ENCODE assay signal across 8 cellular contexts in the genomic region with DNA sequence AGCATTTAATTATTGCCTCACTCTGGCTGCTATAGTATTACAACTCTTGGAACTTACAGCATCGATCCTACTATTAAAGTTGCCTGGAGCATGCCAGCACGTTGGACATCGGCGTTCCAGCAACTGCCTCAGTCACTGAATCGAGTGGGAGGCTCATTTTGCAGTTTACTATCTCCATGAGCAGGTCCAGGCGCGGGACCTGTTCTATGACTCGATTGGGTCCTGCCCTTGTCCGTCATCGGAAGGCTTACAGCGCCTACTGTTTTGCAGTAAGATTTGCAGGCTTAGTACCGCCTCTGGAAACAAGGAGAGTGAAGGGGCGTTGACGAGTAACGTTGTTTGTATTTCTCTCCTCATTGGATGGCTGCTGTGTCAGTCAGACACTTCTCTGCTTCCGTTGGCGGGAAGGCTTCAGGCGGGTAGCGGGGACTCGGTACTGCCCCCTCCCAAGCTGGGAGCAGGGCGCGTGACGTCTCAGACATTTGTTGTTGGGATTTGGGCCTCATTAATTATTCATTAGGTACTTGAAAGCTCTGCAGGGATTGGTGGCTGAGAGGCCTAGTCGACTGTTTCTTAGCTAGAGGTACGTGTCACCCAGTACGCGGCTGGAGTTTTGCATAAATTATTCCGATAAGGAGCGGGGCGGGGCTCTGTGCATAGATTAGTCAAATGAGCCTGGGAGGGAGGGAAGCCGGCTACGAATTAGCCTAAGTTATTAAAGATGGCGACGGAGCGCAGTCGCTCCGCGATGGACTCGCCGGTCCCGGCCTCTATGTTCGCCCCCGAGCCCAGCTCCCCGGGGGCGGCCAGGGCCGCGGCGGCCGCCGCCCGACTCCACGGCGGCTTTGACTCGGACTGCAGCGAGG. TPM values are rescaled to one million over a fixed set of nuclear protein-coding genes. Genes with fewer than 3 reads are reported as not detected.
DNase-seq lines count a peak whose midpoint lies in the region; ATAC-seq, FAIRE-seq and TF ChIP-seq lines count a peak whose summit lies in the region.

GTPBP1 (plus strand) TSS at position 710 of the 866 bp plus-strand sequence; CDS start at position 722, 12 bp downstream.

- TF ChIP-seq POLR2A in endothelial cell of umbilical vein (IDR thresholded peaks at IDR 0.05; ENCODE audit: low read depth, low read length): peak; percentile 85

- ATAC-seq in GM21526 (IDR thresholded peaks at IDR 0.05; ENCODE audit: low FRiP score, unreplicated experiment): peak; percentile 69

- POLR2A ChIA-PET in OCI-LY7 (lab: Charles Lee) (interaction anchor here (0.6 to 0.8 kb wide), 4 partner anchors 10 to 789 kb away, joined by 3 to 4 read pairs (median 4); no protein-coding TSS in a partner anchor), endothelial cell of umbilical vein (lab: Charles Lee) (interaction anchor here (0.5 to 1.2 kb wide), 5 partner anchors 9 to 395 kb away, joined by 3 to 4 read pairs (median 3); partner anchors contain the start of genes SUN2 and TOMM22)

- H3K9me3 ChIP-seq in OCI-LY7 (ENCODE audit: low read length) (no peaks in the 10 kb centered on the region), endothelial cell of umbilical vein (replicated peaks; ENCODE audit: control insufficient read depth, insufficient read depth, low read length) (no peaks in the 10 kb centered on the region)

- H3K9me2 ChIP-seq in OCI-LY7 (ENCODE audit: insufficient read depth, low read length): no peaks in the 10 kb centered on the region

- TF ChIP-seq CTCF in D721Med (IDR thresholded peaks at IDR 0.05; ENCODE audit: insufficient read depth, missing control alignments) (no peak), OCI-LY7 (conservative IDR thresholded peaks at IDR 0.05; ENCODE audit: low read length) (no peak), endothelial cell of umbilical vein (IDR thresholded peaks at IDR 0.05; ENCODE audit: extremely low read depth in 1 of 2, insufficient read depth in 1 of 2, low read depth in 1 of 2, low read length in 2 of 2) (no peak)

- peaks cover 69% of the 10 kb centered on the region for H3K4me1 ChIP-seq in OCI-LY7 (ENCODE audit: insufficient read depth, low read length, poor library complexity, severe bottlenecking)
- peaks cover 33% of the 10 kb centered on the region for H3K4me1 ChIP-seq in endothelial cell of umbilical vein (ENCODE audit: control insufficient read depth, extremely low read depth, insufficient read depth, low read length)

- H4K20me1 ChIP-seq in OCI-LY7 (ENCODE audit: insufficient read depth, low read length) (peaks cover 29% of the 10 kb centered on the region), endothelial cell of umbilical vein (replicated peaks; ENCODE audit: control insufficient read depth, extremely low read depth, insufficient read depth, low read length) (peaks cover 7% of the 10 kb centered on the region)

- DNase-seq in D721Med (ENCODE audit: insufficient read length, low spot score): peak; percentile 63
- peak; percentile 96 for DNase-seq in HuH-7.5 (ENCODE audit: low spot score)
- DNase-seq in OCI-LY7 (ENCODE audit: low spot score): peak; percentile 100
- peak; percentile 92 for DNase-seq in activated T-cell treated with anti-CD3 and anti-CD28 coated beads for 1 hour (ENCODE audit: low read depth)
- peak; percentile 100 for DNase-seq in endothelial cell of umbilical vein (ENCODE audit: low read depth, low spot score)
- DNase-seq in midbrain (lab: John Stamatoyannopoulos, UW): peak; percentile 100
- DNase-seq in stimulated activated CD8-positive, alpha-beta memory T cell treated with anti-CD3 and anti-CD28 coated beads, Interleukin-2, amount 100 ng/mL, for 1 hour (ENCODE audit: low read depth in 2 of 2): peak; percentile 91 to 94

- H3K27me3 ChIP-seq in endothelial cell of umbilical vein (ENCODE audit: control insufficient read depth in 2 of 2, insufficient read depth in 2 of 2, low read length in 2 of 2): no peaks in the 10 kb centered on the region

- H3K4me3 ChIP-seq in OCI-LY7 (ENCODE audit: low read depth, low read length, poor library complexity, severe bottlenecking) (peak within 1 kb of the TSS; percentile 97), endothelial cell of umbilical vein (replicated peaks in 1 of 3; ENCODE audit: insufficient read depth in 1 of 3, low read depth in 1 of 3, low read length in 3 of 3) (peak within 1 kb of the TSS; percentile 84 to 95 (median 89))

- intact Hi-C loops in OCI-LY7 (cut with micrococcal nuclease; ENCODE audit: unreplicated experiment) (loop anchor here (2.0 to 10.0 kb wide), 3 partner anchors 25 to 651 kb away; partner anchors contain the start of genes PICK1 and TOMM22), endothelial cell of umbilical vein (cut with micrococcal nuclease) (loop anchor here (2.0 to 10.0 kb wide), 2 partner anchors 51 to 201 kb away; partner anchors contain the start of gene DDX17)

- BruUV-seq in OCI-LY7 (replicated peaks; lab: Mats Ljungman, UMichigan) (no TSS peak), endothelial cell of umbilical vein (replicated peaks; lab: Mats Ljungman, UMichigan) (no TSS peak)

- H2AFZ ChIP-seq in OCI-LY7 (ENCODE audit: low read length) (peak within 1 kb of the TSS; percentile 77), endothelial cell of umbilical vein (ENCODE audit: low read depth, low read length) (peak within 1 kb of the TSS; percentile 40)

- H3K79me2 ChIP-seq in OCI-LY7 (ENCODE audit: insufficient read depth, low read depth, low read length) (peaks cover 44% of the 10 kb centered on the region; the same call in 1 of the 2 replicates), endothelial cell of umbilical vein (ENCODE audit: control insufficient read depth, insufficient read depth, low read length) (peaks cover 44% of the 10 kb centered on the region)

- CTCF ChIA-PET in OCI-LY7 (lab: Charles Lee; ENCODE audit: unreplicated experiment): interaction anchor here (0.6 kb wide), 1 partner anchor 120 kb away, joined by 4 read pairs; no protein-coding TSS in a partner anchor
- CTCF ChIA-PET in endothelial cell of umbilical vein (lab: Charles Lee): interaction anchor here (1.0 to 3.3 kb wide), 7 partner anchors 8 to 653 kb away, joined by 3 to 19 read pairs (median 6); partner anchors contain the start of gene TOMM22

- peak within 1 kb of the TSS; percentile 83 for H3K9ac ChIP-seq in endothelial cell of umbilical vein (replicated peaks; ENCODE audit: extremely low read depth, insufficient read depth, low read length)

- H3K27ac ChIP-seq in OCI-LY7 (ENCODE audit: low read depth, low read length, poor library complexity, severe bottlenecking): peak within 1 kb of the TSS; percentile 79
- H3K27ac ChIP-seq in endothelial cell of umbilical vein (ENCODE audit: insufficient read depth, low read depth, low read length): peak within 1 kb of the TSS; percentile 67

- H3K36me3 ChIP-seq in OCI-LY7 (ENCODE audit: insufficient read depth, low read length) (peaks cover 10% of the 10 kb centered on the region), endothelial cell of umbilical vein (ENCODE audit: control insufficient read depth in 2 of 2, extremely low read depth in 1 of 2, insufficient read depth in 2 of 2, low read length in 2 of 2) (no peaks in the 10 kb centered on the region)

- FAIRE-seq in D721Med (lab: Jason Lieb, UNC) (no peak), endothelial cell of umbilical vein (lab: Jason Lieb, UNC) (peak; percentile 100)

- peak within 1 kb of the TSS; percentile 93 for H3K4me2 ChIP-seq in OCI-LY7 (ENCODE audit: low read length)
- H3K4me2 ChIP-seq in endothelial cell of umbilical vein (ENCODE audit: insufficient read depth, low read length): peak within 1 kb of the TSS; percentile 97

- dilution Hi-C loops in endothelial cell of umbilical vein (cut with MboI; ENCODE audit: extremely low pct_ligation_motif_present, low sequenced_read_pairs): no loop called here

- no peaks in the 10 kb centered on the region for H3K9me1 ChIP-seq in endothelial cell of umbilical vein (replicated peaks; ENCODE audit: control insufficient read depth, extremely low read depth, insufficient read depth, low read length)

TF ChIP-seq in endothelial cell of umbilical vein, 7 proteins besides CTCF, POLR2A, EP300 and RAD21:
- TF ChIP-seq MAX (IDR thresholded peaks at IDR 0.05; ENCODE audit: insufficient read depth, insufficient read length) (no peak), POLR2AphosphoS5 (IDR thresholded peaks at IDR 0.05; ENCODE audit: insufficient read depth, low read depth, low read length) (peak; percentile 56), MYC (IDR thresholded peaks at IDR 0.05; ENCODE audit: low read depth, low read length) (no peak)

RNA-seq across cellular contexts. Expression of gene GTPBP1, which starts in this region (rescaled TPM):
- total RNA-seq in OCI-LY7 (2014; rRNA removed; shearing (Covaris generic)): 46.1 and 51.1 TPM in 2 replicates
- 95.0 and 97.5 TPM in 2 replicates for total RNA-seq in OCI-LY7 (2022)
- total RNA-seq in endothelial cell of umbilical vein: 43.9 and 50.3 TPM in 2 replicates
- polyA plus RNA-seq in endothelial cell of umbilical vein: 27.1 and 29.8 TPM in 2 replicates
- 19.4 and 22.0 TPM in 2 replicates for polyA plus RNA-seq in endothelial cell of umbilical vein (2011; cell fraction: cytosol; rRNA removed)
- 112 and 116 TPM in 2 replicates for polyA plus RNA-seq in endothelial cell of umbilical vein (2011; cell fraction: nucleus; rRNA removed)
- polyA plus RNA-seq in endothelial cell of umbilical vein (2012): 16.2 and 19.8 TPM in 2 replicates
- polyA minus RNA-seq in endothelial cell of umbilical vein: 67.6 and 83.0 TPM in 2 replicates
- 20.6 TPM for polyA minus RNA-seq in endothelial cell of umbilical vein (2011; cell fraction: cytosol; rRNA and poly(A)+ RNA removed)
- 79.7 and 80.7 TPM in 2 replicates for polyA minus RNA-seq in endothelial cell of umbilical vein (2011; cell fraction: nucleus; rRNA and poly(A)+ RNA removed)

Comparison
In these comparisons a context has a peak if more than half of its experiments do, and no peak if none do; other contexts are left out.
1. Peak in every context shown above with its lines: DNase-seq, ATAC-seq, H3K4me3 ChIP-seq and H3K27ac ChIP-seq.